8 cellular contexts compared by ENCODE assay signal in the genomic region with DNA sequence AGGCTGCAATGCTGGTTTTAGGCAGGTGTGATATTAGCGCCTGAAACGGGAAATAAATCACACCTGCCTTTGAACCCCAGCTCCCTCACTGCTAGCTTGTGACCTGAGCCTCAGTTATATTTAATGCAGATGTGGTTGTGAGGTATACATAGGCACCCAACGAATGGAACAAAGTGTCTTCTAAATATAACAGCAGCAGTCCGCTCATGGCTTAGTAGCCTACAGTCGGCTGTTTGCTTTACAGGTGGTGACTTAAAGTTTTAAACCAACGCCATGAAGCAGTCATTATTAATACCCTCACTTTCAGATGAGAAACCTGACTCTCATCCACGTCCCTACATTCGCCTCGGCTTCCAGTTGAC. TPM values are rescaled to one million over a fixed set of nuclear protein-coding genes. Genes with fewer than 3 reads are reported as not detected.
A peak's percentile ranks its signal among the peaks of the same experiment; 100 is the strongest.
DNase-seq lines count a peak whose midpoint lies in the region; ATAC-seq and TF ChIP-seq lines count a peak whose summit lies in the region.

No MANE protein-coding gene starts in this region.

- peak overlapping the region; percentile 99 for H3K4me3 Mint-ChIP-seq in nephron progenitor cell

- no peak for TF ChIP-seq CTCF in nephron progenitor cell (IDR thresholded peaks at IDR 0.05)

- no peak for TF ChIP-seq POLR2A in erythroblast (IDR thresholded peaks at IDR 0.05; ENCODE audit: low read length)

- H3K9me3 Mint-ChIP-seq in nephron progenitor cell, result peaks cover 30% of the 10 kb centered on the region

- peaks cover 5% of the 10 kb centered on the region for H3K27me3 Mint-ChIP-seq in nephron progenitor cell (ENCODE audit: low read depth, poor library complexity)

- ATAC-seq in HG02870 (IDR thresholded peaks at IDR 0.05; ENCODE audit: unreplicated experiment), result peak; percentile 12

- no peak overlapping the region for H3K27ac Mint-ChIP-seq in nephron progenitor cell

- peaks cover 44% of the 10 kb centered on the region for H3K36me3 Mint-ChIP-seq in nephron progenitor cell (ENCODE audit: low read depth)

- H3K4me1 Mint-ChIP-seq in nephron progenitor cell, result peaks cover 48% of the 10 kb centered on the region

- peak; percentile 51 for DNase-seq in NCI-H82 (lab: John Stamatoyannopoulos, UW)
- no peak for DNase-seq in NCI-H82 treated with DMSO at 0.1 percent for 48 hours (lab: John Stamatoyannopoulos, UW; ENCODE audit: unreplicated experiment)
- peak; percentile 6 for DNase-seq in RPMI7951 (ENCODE audit: low read depth)
- DNase-seq in erythroblast (lab: John Stamatoyannopoulos, UW), result peak; percentile 38 to 55
- no peak for DNase-seq in nephron progenitor cell
- DNase-seq in NCI-H1417 treated with DMSO at 0.1 percent for 48 hours (lab: John Stamatoyannopoulos, UW), result no peak
- no peak for DNase-seq in MV-4-11 (lab: John Stamatoyannopoulos, UW)

RNA-seq across cellular contexts. Expression of a gene that starts 0.6 kb away (rescaled TPM):
- 2.1 and 4.4 TPM in 2 replicates for total RNA-seq in RPMI7951 (2014; rRNA removed; shearing (Covaris generic))

Comparison
In these comparisons a context has a peak if more than half of its experiments do, and no peak if none do; other contexts are left out.
1. DNase-seq: peak in NCI-H82 (single experiment), RPMI7951 (single experiment) and erythroblast (2 of 2); none in NCI-H82 treated with DMSO at 0.1 percent for 48 hours (single experiment), nephron progenitor cell (single experiment), NCI-H1417 treated with DMSO at 0.1 percent for 48 hours (single experiment) and MV-4-11 (single experiment).